1 cellular context compared by ENCODE assay signal in genomic region chr11:119018074-119018938, GRCh38.
TF ChIP-seq lines count a peak whose summit lies in the region.

TSS of gene RPS25 (minus strand) at chr11:119018343. CDS start at chr11:119018284, 59 bp downstream.
TSS of gene TRAPPC4 (plus strand) at chr11:119018766. CDS start at chr11:119018796, 30 bp downstream.

TF ChIP-seq in HepG2, 621 proteins besides CTCF, POLR2A, EP300 and RAD21 (continued from another document and continues in another):
- TF ChIP-seq THAP9 (CRISPR knock-in tag; IDR thresholded peaks at IDR 0.05; ENCODE audit: borderline replicate concordance) (peak; percentile 97), SMC3 (IDR thresholded peaks at IDR 0.05; ENCODE audit: low read length) (no peak), ZGPAT (CRISPR knock-in tag; IDR thresholded peaks at IDR 0.05) (peak; percentile 66; the same call in 1 of the 2 replicates), PPARG (CRISPR knock-in tag; conservative IDR thresholded peaks at IDR 0.05) (peak; percentile 14; the same call in 1 of the 2 replicates), ZNF121 (CRISPR knock-in tag; IDR thresholded peaks at IDR 0.05) (peak; percentile 39; the same call in 1 of the 2 replicates), ZNF256 (CRISPR knock-in tag; conservative IDR thresholded peaks at IDR 0.05) (0 out of 2 replicates have a peak, but pooled peaks have one; percentile 28), ZNF414 (CRISPR knock-in tag; IDR thresholded peaks at IDR 0.05) (no peak), IRF1 (CRISPR knock-in tag; IDR thresholded peaks at IDR 0.05; ENCODE audit: low read depth) (no peak), ZNF687 (CRISPR knock-in tag; IDR thresholded peaks at IDR 0.05) (peak; percentile 92), ZNF280B (CRISPR knock-in tag; IDR thresholded peaks at IDR 0.05; ENCODE audit: borderline replicate concordance) (no peak), ZSCAN22 (CRISPR knock-in tag; IDR thresholded peaks at IDR 0.05) (no peak), MAFF (IDR thresholded peaks at IDR 0.05; ENCODE audit: low read depth, low read length) (no peak), ZNF30 (CRISPR knock-in tag; IDR thresholded peaks at IDR 0.05) (no peak), ZMYM2 (CRISPR knock-in tag; IDR thresholded peaks at IDR 0.05) (no peak), AGO2 (optimal IDR thresholded peaks at IDR 0.05; ENCODE audit: low read depth, low read length) (peak; percentile 63), ELF3 (CRISPR knock-in tag; IDR thresholded peaks at IDR 0.05) (peak; percentile 85), ZNF83 (CRISPR knock-in tag; IDR thresholded peaks at IDR 0.05; ENCODE audit: borderline replicate concordance) (no peak), RFX1 (IDR thresholded peaks at IDR 0.05) (no peak), ARID3A (IDR thresholded peaks at IDR 0.05; ENCODE audit: low read depth, low read length) (no peak), MXI1 (IDR thresholded peaks at IDR 0.05; ENCODE audit: borderline replicate concordance, low read depth, low read length) (peak; percentile 75; the same call in 1 of the 3 replicates), ZNF407 (CRISPR knock-in tag; IDR thresholded peaks at IDR 0.05; ENCODE audit: not compliant biosample characterization) (peak; percentile 28), PITX1 (CRISPR knock-in tag; IDR thresholded peaks at IDR 0.05) (peak; percentile 36; the same call in 1 of the 2 replicates), CREM (IDR thresholded peaks at IDR 0.05) (peak; percentile 91), CREM (CRISPR knock-in tag; IDR thresholded peaks at IDR 0.05) (no peak), YY1 (IDR thresholded peaks at IDR 0.05; ENCODE audit: insufficient read depth, insufficient replicate concordance, low read depth, low read length) (peak; percentile 91), SNAPC2 (CRISPR knock-in tag; IDR thresholded peaks at IDR 0.05) (no peak), ZBTB21 (CRISPR knock-in tag; IDR thresholded peaks at IDR 0.05) (peak; percentile 91), ZNF547 (CRISPR knock-in tag; IDR thresholded peaks at IDR 0.05) (peak; percentile 70; the same call in 1 of the 2 replicates), ZNF263 (CRISPR knock-in tag; IDR thresholded peaks at IDR 0.05) (peak; percentile 88)
